In the genomic region with DNA sequence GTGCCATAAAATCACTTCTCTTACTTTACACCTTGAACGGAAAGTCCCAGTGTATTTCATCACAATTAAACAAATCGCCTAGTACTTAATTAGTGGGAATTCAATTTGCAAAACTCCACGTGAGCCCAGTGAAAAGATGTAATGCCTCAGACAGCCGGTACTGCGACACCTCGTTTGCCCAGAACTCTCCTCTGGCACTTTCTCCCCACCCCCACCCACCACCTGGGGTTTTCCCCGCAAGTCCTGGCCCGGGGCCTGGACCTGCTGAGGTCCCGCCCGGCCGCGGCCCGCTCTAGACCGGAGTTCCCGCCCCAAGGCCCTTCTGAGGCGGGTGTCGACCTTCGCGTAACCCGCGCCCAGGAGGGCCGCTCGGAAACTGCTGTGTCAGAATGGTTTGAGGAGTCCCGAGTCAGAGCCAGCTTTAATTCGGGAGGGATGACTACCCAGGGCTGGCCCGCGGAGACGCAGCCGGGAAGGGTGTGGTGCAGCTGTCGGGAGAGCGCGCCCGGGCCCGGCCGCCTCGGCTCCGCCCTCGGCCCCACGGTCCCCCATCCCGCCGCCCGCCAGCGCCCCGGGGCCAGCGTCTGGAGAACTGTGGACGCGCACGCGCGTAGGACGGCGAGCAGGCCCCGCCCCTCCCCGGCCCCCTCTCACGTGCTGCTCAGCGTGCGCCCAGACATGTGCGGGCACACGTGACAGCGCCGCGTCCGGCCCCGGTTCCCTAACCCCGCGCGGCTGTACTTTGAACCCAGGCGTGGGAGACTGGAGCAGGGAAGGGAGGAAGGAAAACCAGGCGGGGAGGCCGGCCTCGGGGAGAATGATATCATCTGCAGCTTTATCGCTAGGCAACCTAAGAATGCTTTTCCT, we compare ENCODE assay signal across 8 cellular contexts. TPM values are rescaled to one million over a fixed set of nuclear protein-coding genes. Genes with fewer than 3 reads are reported as not detected.
A peak's percentile ranks its signal among the peaks of the same experiment; 100 is the strongest.
DNase-seq lines count a peak whose midpoint lies in the region; ATAC-seq and TF ChIP-seq lines count a peak whose summit lies in the region.

No MANE protein-coding gene starts in this region.

- peaks cover 47% of the 10 kb centered on the region for H3K27me3 ChIP-seq in ectodermal cell (ENCODE audit: control insufficient read depth, insufficient read depth, low read length, poor library complexity, severe bottlenecking)
- H3K27me3 ChIP-seq in lower lobe of right lung (ENCODE audit: low read depth) = no peaks in the 10 kb centered on the region

- intact Hi-C loops in lower lobe of right lung (cut with DNase I) = no loop called here

- no peaks in the 10 kb centered on the region for H3K9me3 Mint-ChIP-seq in activated CD4-positive, alpha-beta memory T cell treated with anti-CD3 and anti-CD28 coated beads, Interleukin-2, amount 10 ng/mL, durations not matched to agents 7 days and 5 days

- H3K36me3 Mint-ChIP-seq in activated CD4-positive, alpha-beta memory T cell treated with anti-CD3 and anti-CD28 coated beads, Interleukin-2, amount 10 ng/mL, durations not matched to agents 7 days and 5 days (ENCODE audit: low read depth) = no peaks in the 10 kb centered on the region

- no peak overlapping the region for H3K27ac Mint-ChIP-seq in activated CD4-positive, alpha-beta memory T cell treated with anti-CD3 and anti-CD28 coated beads, Interleukin-2, amount 10 ng/mL, durations not matched to agents 7 days and 5 days

- peaks cover 18% of the 10 kb centered on the region for H3K4me1 ChIP-seq in ectodermal cell (ENCODE audit: control insufficient read depth, insufficient read depth, low read length)
- peaks cover 19% of the 10 kb centered on the region for H3K4me1 ChIP-seq in lower lobe of right lung

- H3K27ac ChIP-seq in ectodermal cell (ENCODE audit: insufficient read depth, low read depth, low read length, poor library complexity, severe bottlenecking) (peak overlapping the region; percentile 30), lower lobe of right lung (peak overlapping the region; percentile 83)

- POLR2A ChIA-PET in activated CD4-positive, alpha-beta memory T cell treated with anti-CD3 and anti-CD28 coated beads, Interleukin-2, amount 10 ng/mL, durations not matched to agents 7 days and 5 days (lab: Charles Lee) = interaction anchor here (1.2 kb wide), 1 partner anchor 9 kb away, joined by 3 read pairs; no protein-coding TSS in a partner anchor

- peak; percentile 31 for TF ChIP-seq CTCF in lower lobe of right lung (IDR thresholded peaks at IDR 0.05)

- H3K4me3 ChIP-seq in ectodermal cell (ENCODE audit: insufficient read depth, low read depth, low read length) = peak overlapping the region; percentile 54
- peak overlapping the region; percentile 54 for H3K4me3 ChIP-seq in lower lobe of right lung

- CTCF ChIA-PET in activated CD4-positive, alpha-beta memory T cell treated with anti-CD3 and anti-CD28 coated beads, Interleukin-2, amount 10 ng/mL, durations not matched to agents 7 days and 5 days (lab: Charles Lee) = interaction anchor here (1.5 to 2.1 kb wide), 2 partner anchors 10 to 500 kb away, joined by 4 read pairs; no protein-coding TSS in a partner anchor

- DNase-seq in AG08395 (ENCODE audit: low spot score) (peak; percentile 96), NCI-H510A treated with DMSO at 0.1 percent for 48 hours (lab: John Stamatoyannopoulos, UW) (peak; percentile 63), lower lobe of right lung (peak; percentile 94)
- peak; percentile 71 for DNase-seq in activated CD4-positive, alpha-beta memory T cell treated with anti-CD3 and anti-CD28 coated beads, Interleukin-2, amount 10 ng/mL, durations not matched to agents 7 days and 5 days
- DNase-seq in stimulated activated CD4-positive, alpha-beta T cell treated with anti-CD3 and anti-CD28 coated beads, Interleukin-4, amount 100 ng/mL, for 48 hours (ENCODE audit: low read depth in 2 of 2) = peak; percentile 64 to 70

- peaks cover 67% of the 10 kb centered on the region for H3K27me3 Mint-ChIP-seq in activated CD4-positive, alpha-beta memory T cell treated with anti-CD3 and anti-CD28 coated beads, Interleukin-2, amount 10 ng/mL, durations not matched to agents 7 days and 5 days

- H3K9me3 ChIP-seq in ectodermal cell (ENCODE audit: control insufficient read depth, low read length) (no peaks in the 10 kb centered on the region), lower lobe of right lung (no peaks in the 10 kb centered on the region)

- H3K36me3 ChIP-seq in ectodermal cell (ENCODE audit: control insufficient read depth, insufficient read depth, low read length) = no peaks in the 10 kb centered on the region
- no peaks in the 10 kb centered on the region for H3K36me3 ChIP-seq in lower lobe of right lung

- H3K4me3 Mint-ChIP-seq in activated CD4-positive, alpha-beta memory T cell treated with anti-CD3 and anti-CD28 coated beads, Interleukin-2, amount 10 ng/mL, durations not matched to agents 7 days and 5 days = peak overlapping the region; percentile 61

- ATAC-seq in GM18520 (IDR thresholded peaks at IDR 0.05; ENCODE audit: unreplicated experiment) = peak; percentile 46
- peak; percentile 77 for ATAC-seq in HG03045 (IDR thresholded peaks at IDR 0.05; ENCODE audit: unreplicated experiment)
- peak; percentile 95 to 96 for ATAC-seq in lower lobe of right lung

- H3K4me1 Mint-ChIP-seq in activated CD4-positive, alpha-beta memory T cell treated with anti-CD3 and anti-CD28 coated beads, Interleukin-2, amount 10 ng/mL, durations not matched to agents 7 days and 5 days = peaks cover 10% of the 10 kb centered on the region

- WGBS in ectodermal cell, 2 experiments = 0 to 1% methylated on average over 72 of the region's 72 CpGs

RNA-seq across cellular contexts. Expression of a gene that starts 10.8 kb away (rescaled TPM):
- not detected for total RNA-seq in activated CD4-positive, alpha-beta memory T cell treated with anti-CD3 and anti-CD28 coated beads, Interleukin-2, amount 10 ng/mL, durations not matched to agents 7 days and 5 days
- not detected for polyA plus RNA-seq in ectodermal cell (2013, experiment 1 of 4)
- not detected for polyA plus RNA-seq in ectodermal cell (2013, experiment 2 of 4)
- not detected for polyA plus RNA-seq in ectodermal cell (2013, experiment 3 of 4)
- polyA plus RNA-seq in ectodermal cell (2013, experiment 4 of 4) = not detected
- 125 TPM for total RNA-seq in lower lobe of right lung

Comparison
In these comparisons a context has a peak if more than half of its experiments do, and no peak if none do; other contexts are left out.
1. Peak in every context shown above with its lines: DNase-seq, ATAC-seq, H3K4me3 ChIP-seq and H3K27ac ChIP-seq.
2. RNA of a gene that starts 10.8 kb away (total RNA-seq): 125 TPM in lower lobe of right lung (single experiment); not detected in activated CD4-positive, alpha-beta memory T cell treated with anti-CD3 and anti-CD28 coated beads, Interleukin-2, amount 10 ng/mL, durations not matched to agents 7 days and 5 days; every median in the first group is over 100 times any median in the second.